ENCODE assay signal across 15 cellular contexts in the genomic region with DNA sequence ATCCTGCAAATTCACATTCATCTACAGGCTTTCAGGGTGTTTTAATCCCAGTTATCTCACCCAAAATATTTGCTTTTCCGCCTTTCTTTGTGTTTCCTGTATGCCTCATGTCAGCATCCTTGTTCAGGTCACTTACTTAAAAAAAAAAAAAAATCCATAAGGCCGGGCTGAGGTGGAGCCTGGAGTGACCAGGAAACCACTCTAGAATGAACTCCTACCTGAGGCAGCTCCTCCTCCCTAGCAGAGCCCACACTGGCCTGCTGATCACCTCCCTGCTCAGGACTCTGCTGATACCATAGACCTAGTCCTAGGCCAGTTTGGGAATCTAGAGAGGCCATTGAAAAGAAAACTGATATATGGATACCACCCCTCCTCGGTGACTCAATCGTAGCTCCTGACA. TPM values are rescaled to one million over a fixed set of nuclear protein-coding genes. Genes with fewer than 3 reads are reported as not detected.
A peak's percentile ranks its signal among the peaks of the same experiment; 100 is the strongest.
DNase-seq lines count a peak whose midpoint lies in the region; ATAC-seq and TF ChIP-seq lines count a peak whose summit lies in the region.
"Had no signal": no experiment of that assay in that cellular context is flagged by ENCODE, and none has a peak within 500 bp of the region (broad histone marks: within the 10 kb centered on the region; RNA-seq: fewer than 3 reads in every experiment).

No MANE protein-coding gene starts in this region.

- H3K9me3 ChIP-seq in PC-9 (ENCODE audit: insufficient read depth, low read depth) (no peaks in the 10 kb centered on the region), mucosa of descending colon (no peaks in the 10 kb centered on the region), SJCRH30 (replicated peaks) (no peaks in the 10 kb centered on the region)
- H3K9me3 ChIP-seq: A549, BE2C, HAP-1 had no signal

- H3K4me1 ChIP-seq in PC-9 (replicated peaks; ENCODE audit: insufficient read depth) (peaks cover 50% of the 10 kb centered on the region), mucosa of descending colon (ENCODE audit: low read depth) (no peaks in the 10 kb centered on the region), SJCRH30 (no peaks in the 10 kb centered on the region)
- H3K4me1 ChIP-seq: BE2C, HAP-1 had no signal

- POLR2A ChIA-PET in PC-9 (lab: Charles Lee; ENCODE audit: unreplicated experiment) = no interaction called here
- POLR2A ChIA-PET in GM10248 (lab: Yijun Ruan, JAX) = no interaction called here

- H3K4me3 ChIP-seq in PC-9 = no peak overlapping the region
- H3K4me3 ChIP-seq in mucosa of descending colon = no peak overlapping the region
- H3K4me3 ChIP-seq in SJCRH30 = no peak overlapping the region
- H3K4me3 ChIP-seq: A549, HAP-1 had no signal

- 0 out of 2 replicates have a peak overlapping the region, but pooled peaks have one; percentile 9 for H3K4me2 ChIP-seq in PC-9
- H3K4me2 ChIP-seq: A549 had no signal

- peak; percentile 58 for DNase-seq in HT-29 (ENCODE audit: low spot score)
- DNase-seq in PC-9 = no peak
- DNase-seq in mucosa of descending colon = no peak
- DNase-seq in GM10248 (ENCODE audit: extremely low spot score) = no peak
- no peak for DNase-seq in SJCRH30
- DNase-seq: BE2C; CD8-positive, alpha-beta T cell; COR-L47; DMS79 had no signal

- intact Hi-C loops in PC-9 (cut with micrococcal nuclease; ENCODE audit: unreplicated experiment) = no loop called here
- intact Hi-C loops in mucosa of descending colon (cut with DNase I, micrococcal nuclease) = no loop called here

- H3K27me3 ChIP-seq in PC-9 (ENCODE audit: insufficient read depth, low read depth) (no peaks in the 10 kb centered on the region), SJCRH30 (no peaks in the 10 kb centered on the region)
- H3K27me3 ChIP-seq: BE2C had no signal

- H3F3A ChIP-seq in PC-9 (ENCODE audit: insufficient read depth, low read depth) = peaks cover 33% of the 10 kb centered on the region

- no peaks in the 10 kb centered on the region for H4K20me1 ChIP-seq in PC-9 (ENCODE audit: insufficient read depth)

- H3K27ac ChIP-seq in PC-9 = peak overlapping the region; percentile 18; the same call in 1 of the 2 replicates
- H3K27ac ChIP-seq in SJCRH30 = no peak overlapping the region
- H3K27ac ChIP-seq: A549, C4-2B had no signal

- no peaks in the 10 kb centered on the region for H3K9me2 ChIP-seq in PC-9 (ENCODE audit: insufficient read depth)

- H3K79me2 ChIP-seq in PC-9 (ENCODE audit: low read depth) = no peaks in the 10 kb centered on the region

- ATAC-seq in mucosa of descending colon (peak; percentile 77), HG03432 (IDR thresholded peaks at IDR 0.05; ENCODE audit: unreplicated experiment) (no peak)
- ATAC-seq: CD8-positive, alpha-beta T cell had no signal

- H3K36me3 ChIP-seq in PC-9 (ENCODE audit: low read depth) = no peaks in the 10 kb centered on the region
- H3K36me3 ChIP-seq in mucosa of descending colon (ENCODE audit: low read depth) = no peaks in the 10 kb centered on the region
- no peaks in the 10 kb centered on the region for H3K36me3 ChIP-seq in SJCRH30
- H3K36me3 ChIP-seq: BE2C, HAP-1 had no signal

- CTCF ChIA-PET in PC-9 (lab: Charles Lee) (no interaction called here), GM10248 (lab: Yijun Ruan, JAX) (interaction anchor here (1.1 to 1.7 kb wide), 3 partner anchors 9 to 54 kb away, joined by 3 to 8 read pairs (median 5); partner anchors contain the start of gene DGAT2)

- no peak overlapping the region for H2AFZ ChIP-seq in PC-9

- TF ChIP-seq CTCF in PC-9 (conservative IDR thresholded peaks at IDR 0.05) = no peak
- no peak for TF ChIP-seq CTCF in mucosa of descending colon (IDR thresholded peaks at IDR 0.05)
- TF ChIP-seq CTCF in GM10248 (IDR thresholded peaks at IDR 0.05; ENCODE audit: control extremely low read depth, extremely low read depth, low read depth, missing control alignments) = no peak

- BruUV-seq in PC-9 (replicated peaks; lab: Mats Ljungman, UMichigan) = no TSS peak

RNA-seq across cellular contexts. Expression of gene DGAT2, which starts 8.7 kb away (rescaled TPM):
- 16.0 and 18.3 TPM in 2 replicates for total RNA-seq in HT-29 (2014; rRNA removed; shearing (Covaris generic))
- total RNA-seq in PC-9 (2021) = 6.5 and 7.1 TPM in 2 replicates
- 1 to 10 TPM; 3.4 to 4.2 (median 3.5) TPM for total RNA-seq in mucosa of descending colon
- total RNA-seq in SJCRH30 (2014; rRNA removed; shearing (Covaris generic)) = 0.67 and 1.3 TPM in 2 replicates
- total RNA-seq: CD8-positive, alpha-beta T cell had no signal

RNA-seq across cellular contexts. Expression of gene MOGAT2, which starts 42.2 kb away (rescaled TPM):
- total RNA-seq in HT-29 (2014; rRNA removed; shearing (Covaris generic)) = not detected in 2 replicates
- total RNA-seq in PC-9 (2021) (not detected in 2 replicates), mucosa of descending colon (100 to 1,000 TPM in 2 of 3 donors, 10 to 100 TPM in 1; 86.4 to 247 (median 192) TPM)
- total RNA-seq in SJCRH30 (2014; rRNA removed; shearing (Covaris generic)) = 0.18 TPM in 1 of 2 replicates, not detected in the other
- total RNA-seq: CD8-positive, alpha-beta T cell; G401; H1 had no signal

RNA-seq across cellular contexts. Expression of gene UVRAG, which starts 55.2 kb away (rescaled TPM):
- total RNA-seq in HT-29 (2014; rRNA removed; shearing (Covaris generic)) = 11.9 and 12.1 TPM in 2 replicates
- 18.6 and 20.4 TPM in 2 replicates for total RNA-seq in PC-9 (2021)
- 10 to 100 TPM; 14.9 to 37.1 (median 16.9) TPM for total RNA-seq in mucosa of descending colon
- total RNA-seq in SJCRH30 (2014; rRNA removed; shearing (Covaris generic)) = 12.6 and 15.0 TPM in 2 replicates

Comparison
In these comparisons a context has a peak if more than half of its experiments do, and no peak if none do; other contexts are left out.
1. RNA of gene MOGAT2, which starts 42.2 kb away (total RNA-seq): 86.4 to 247 TPM in mucosa of descending colon; not detected in HT-29, not detected in PC-9 and 0.18 TPM in SJCRH30; every median in the first group is over 10 times any median in the second.